19 cellular contexts compared by ENCODE assay signal in genomic region chr19:36120092-36120983, GRCh38. TPM values are rescaled to one million over a fixed set of nuclear protein-coding genes. Genes with fewer than 3 reads are reported as not detected.
DNase-seq lines count a peak whose midpoint lies in the region; ATAC-seq, FAIRE-seq and TF ChIP-seq lines count a peak whose summit lies in the region.
"Had no signal": no experiment of that assay in that cellular context is flagged by ENCODE, and none has a peak within 500 bp of the region (broad histone marks: within the 10 kb centered on the region; RNA-seq: fewer than 3 reads in every experiment).

No MANE protein-coding gene starts in this region.

- H3K4me1 ChIP-seq in HepG2 (ENCODE audit: insufficient read depth, low read length): peaks cover 60% of the 10 kb centered on the region
- peaks cover 0 to 3% (median 0%) of the 10 kb centered on the region in 4 donors for H3K4me1 ChIP-seq in right lobe of liver
- H3K4me1 ChIP-seq in aorta (ENCODE audit: control insufficient read depth in 1 of 2, insufficient read depth in 2 of 2, low read length in 2 of 2): no peaks in the 10 kb centered on the region

- H3K4me2 ChIP-seq in HepG2 (ENCODE audit: low read depth, low read length): peak overlapping the region; percentile 91

- FAIRE-seq in HepG2 (lab: Jason Lieb, UNC): peak; percentile 96
- FAIRE-seq: K562 had no signal

- H2AFZ ChIP-seq in HepG2 (ENCODE audit: low read length): no peak overlapping the region

- H3K4me3 ChIP-seq in HepG2 (replicated peaks in 1 of 3; ENCODE audit: insufficient read depth in 1 of 3, low read depth in 2 of 3, low read length in 3 of 3): peak overlapping the region; percentile 58 to 77 (median 64); a peak in 5 of 6 replicates
- H3K4me3 ChIP-seq in right lobe of liver: no peak overlapping the region
- no peak overlapping the region for H3K4me3 ChIP-seq in aorta (ENCODE audit: low read length in 2 of 2)
- H3K4me3 ChIP-seq in lower leg skin (ENCODE audit: low read depth, poor library complexity, severe bottlenecking): no peak overlapping the region
- H3K4me3 ChIP-seq: gastrocnemius medialis, K562, sigmoid colon had no signal

- ATAC-seq in HepG2 (peak; percentile 82), right lobe of liver (no peak), aorta (ENCODE audit: low FRiP score) (peak; percentile 30)
- ATAC-seq: activated CD4-positive, CD25-positive, alpha-beta regulatory T cell treated with anti-CD3 and anti-CD28 coated beads, Interleukin-2, amount 50 U/mL, for 24 hours; gastrocnemius medialis; K562 had no signal

- in situ Hi-C loops in HepG2 (cut with HindIII; ENCODE audit: extremely low pct_ligation_motif_present, low pct_unique_long_range_greater_than_20kb): no loop called here

- H3K36me3 ChIP-seq in HepG2 (replicated peaks in 1 of 2; ENCODE audit: control insufficient read depth in 1 of 2, insufficient read depth in 2 of 2, low read length in 2 of 2): peaks cover 13 to 30% of the 10 kb centered on the region in 2 experiments; a peak in 4 of 5 replicates
- peaks cover 0 to 12% (median under 1%) of the 10 kb centered on the region in 4 donors for H3K36me3 ChIP-seq in right lobe of liver
- H3K36me3 ChIP-seq in aorta (ENCODE audit: control insufficient read depth in 1 of 2, insufficient read depth in 2 of 2, low read length in 1 of 2): peaks cover 2 to 4% of the 10 kb centered on the region in 2 donors

- BruUV-seq in HepG2 (replicated peaks; lab: Mats Ljungman, UMichigan): no TSS peak

- intact Hi-C loops in HepG2 (cut with micrococcal nuclease; ENCODE audit: unreplicated experiment): loop anchor here (2.0 to 10.0 kb wide), 2 partner anchors 60 to 374 kb away; no protein-coding TSS in a partner anchor
- intact Hi-C loops in right lobe of liver (cut with DNase I): no loop called here
- intact Hi-C loops in aorta (cut with DNase I): no loop called here
- intact Hi-C loops in lower leg skin (cut with DNase I; ENCODE audit: low total_unique reads): loop anchor here (5.0 kb wide), 1 partner anchor 47 kb away; no protein-coding TSS in a partner anchor

- peak in 1 of 2 experiments; percentile 78; a peak in 2 of 4 replicates for TF ChIP-seq POLR2A in HepG2 (IDR thresholded peaks at IDR 0.05; ENCODE audit: insufficient read depth in 1 of 2, low read depth in 2 of 2, low read length in 2 of 2)
- TF ChIP-seq POLR2A in right lobe of liver (IDR thresholded peaks at IDR 0.05): no peak
- no peak for TF ChIP-seq POLR2A in lower leg skin (IDR thresholded peaks at IDR 0.05)

- TF ChIP-seq EP300 in HepG2 (IDR thresholded peaks at IDR 0.05; ENCODE audit: low read depth in 2 of 2, low read length in 2 of 2) (peak; percentile 51 to 82; a peak in 3 of 4 replicates), HepG2 (CRISPR knock-in tag; IDR thresholded peaks at IDR 0.05; ENCODE audit: borderline replicate concordance) (peak; percentile 82)

- no peak for TF ChIP-seq RAD21 in HepG2 (CRISPR knock-in tag; IDR thresholded peaks at IDR 0.05)

- H3K27ac ChIP-seq in HepG2 (ENCODE audit: extremely low read length, insufficient read depth, low read length) (peak overlapping the region; percentile 76), right lobe of liver (no peak overlapping the region), cingulate gyrus (ENCODE audit: low read depth, low read length) (peak overlapping the region; percentile 29), aorta (ENCODE audit: low read depth in 1 of 2, low read length in 2 of 2) (no peak overlapping the region)
- H3K27ac ChIP-seq: gastrocnemius medialis, neutrophil, sigmoid colon had no signal

- TF ChIP-seq CTCF in HepG2 (CRISPR knock-in tag; IDR thresholded peaks at IDR 0.05) (peak; percentile 24), right lobe of liver (IDR thresholded peaks at IDR 0.05) (no peak), lower leg skin (IDR thresholded peaks at IDR 0.05) (no peak)

- 13% methylated on average over 22 of the region's 26 CpGs for WGBS in HepG2 (ENCODE audit: low lambda C conversion rate)
- WGBS in right lobe of liver (ENCODE audit: insufficient coverage, low coverage, low lambda C conversion rate, missing lambda C conversion rate): 87% methylated on average over 13 of the region's 26 CpGs
- WGBS in aorta, 2 donors: 84 to 87% methylated on average over 26 of the region's 26 CpGs
- WGBS in lower leg skin, 2 donors: 89 to 92% methylated on average over 26 of the region's 26 CpGs

- H3K79me2 ChIP-seq in HepG2 (ENCODE audit: insufficient read depth, low read length): peaks cover 25% of the 10 kb centered on the region

- no peaks in the 10 kb centered on the region for H4K20me1 ChIP-seq in HepG2 (ENCODE audit: insufficient read depth, low read length)

- POLR2A ChIA-PET in HepG2 (lab: Yijun Ruan, JAX): interaction anchor here (0.9 to 3.4 kb wide), 9 partner anchors 9 to 369 kb away, joined by 3 to 36 read pairs (median 8); partner anchors contain the start of genes CAPNS1, THAP8, ZNF146 and ZNF565

- DNase-seq in HepG2 (ENCODE audit: low spot score): peak; percentile 92
- DNase-seq in right lobe of liver: no peak
- DNase-seq in NCI-H146 (lab: John Stamatoyannopoulos, UW): peak; percentile 97
- no peak for DNase-seq in aorta
- DNase-seq in occipital lobe (lab: John Stamatoyannopoulos, UW): no peak
- no peak for DNase-seq in NCI-H1436 treated with DMSO at 0.1 percent for 48 hours (lab: John Stamatoyannopoulos, UW)
- DNase-seq in lower leg skin (ENCODE audit: low spot score in 2 of 2): no peak
- DNase-seq: cerebellar nuclear complex; gastrocnemius medialis; HCEC 1CT; mammary epithelial cell; NCI-H1436; sigmoid colon; stimulated activated CD4-positive, alpha-beta T cell treated with anti-CD3 and anti-CD28 coated beads, Interleukin-4, amount 100 ng/mL, for 1 hour; trophoblast cell had no signal

- H3K9me3 ChIP-seq in HepG2 (ENCODE audit: low read length) (no peaks in the 10 kb centered on the region), right lobe of liver (no peaks in the 10 kb centered on the region), aorta (ENCODE audit: control insufficient read depth, low read length) (no peaks in the 10 kb centered on the region)
- H3K9me3 ChIP-seq: gastrocnemius medialis, neutrophil, sigmoid colon had no signal

- no peaks in the 10 kb centered on the region for H3K27me3 ChIP-seq in HepG2 (ENCODE audit: control insufficient read depth in 1 of 2, insufficient read depth in 2 of 2, low read length in 2 of 2)
- H3K27me3 ChIP-seq in right lobe of liver: no peaks in the 10 kb centered on the region
- no peaks in the 10 kb centered on the region for H3K27me3 ChIP-seq in aorta (ENCODE audit: control insufficient read depth in 1 of 2, insufficient read depth in 2 of 2, low read length in 1 of 2)
- H3K27me3 ChIP-seq: gastrocnemius medialis, neutrophil, sigmoid colon had no signal

- peak overlapping the region; percentile 63 for H3K9ac ChIP-seq in HepG2 (ENCODE audit: insufficient read depth, low read depth, low read length)

- CTCF ChIA-PET in HepG2 (lab: Yijun Ruan, JAX; ENCODE audit: low intra/inter-chr PET ratio, low total read pairs): no interaction called here

RNA-seq across cellular contexts. Expression of gene TBCB, which starts 5.1 kb away (rescaled TPM):
- 271 and 302 TPM in 2 replicates for total RNA-seq in HepG2 (2016; rRNA removed; fragmentation: Illumina TruSeq; extraction: Trizol)
- total RNA-seq in HepG2 (2016; cell fraction: cytosol; rRNA removed; fragmentation: Illumina TruSeq; extraction: Trizol; ENCODE audit: low read depth): 111 and 137 TPM in 2 replicates
- total RNA-seq in HepG2 (2016; cell fraction: insoluble cytoplasmic fraction; rRNA removed; fragmentation: Illumina TruSeq; extraction: Trizol): 287 and 330 TPM in 2 replicates
- total RNA-seq in HepG2 (2016; cell fraction: membrane; rRNA removed; fragmentation: Illumina TruSeq; extraction: Trizol): 147 and 172 TPM in 2 replicates
- total RNA-seq in HepG2 (2016; cell fraction: nucleus; rRNA removed; fragmentation: Illumina TruSeq; extraction: Trizol): 88.1 and 109 TPM in 2 replicates
- polyA plus RNA-seq in HepG2 (2011; rRNA removed): 245 and 276 TPM in 2 replicates
- 268 and 334 TPM in 2 replicates for polyA plus RNA-seq in HepG2 (2011; cell fraction: cytosol; rRNA removed)
- polyA plus RNA-seq in HepG2 (2011; cell fraction: nucleus; rRNA removed): 216 and 224 TPM in 2 replicates
- 194 and 206 TPM in 2 replicates for polyA plus RNA-seq in HepG2 (2012)
- 122 and 132 TPM in 2 replicates for polyA plus RNA-seq in HepG2 (2016; cell fraction: cytosol; fragmentation: Illumina TruSeq; extraction: Trizol; ENCODE audit: low read depth)
- polyA plus RNA-seq in HepG2 (2016; cell fraction: insoluble cytoplasmic fraction; fragmentation: Illumina TruSeq; extraction: Trizol; ENCODE audit: low read depth): 315 and 344 TPM in 2 replicates
- 131 and 152 TPM in 2 replicates for polyA plus RNA-seq in HepG2 (2016; cell fraction: membrane; fragmentation: Illumina TruSeq; extraction: Trizol; ENCODE audit: low read depth)
- polyA plus RNA-seq in HepG2 (2016; cell fraction: nucleus; fragmentation: Illumina TruSeq; extraction: Trizol; ENCODE audit: insufficient read depth, low read depth): 199 and 208 TPM in 2 replicates
- polyA minus RNA-seq in HepG2 (2011; rRNA and poly(A)+ RNA removed; ENCODE audit: low replicate concordance): 123 and 179 TPM in 2 replicates
- 73.9 and 84.3 TPM in 2 replicates for polyA minus RNA-seq in HepG2 (2011; cell fraction: cytosol; rRNA and poly(A)+ RNA removed)
- 23.3 and 34.8 TPM in 2 replicates for polyA minus RNA-seq in HepG2 (2011; cell fraction: nucleus; rRNA and poly(A)+ RNA removed)
- 10 to 100 TPM; 27.8 to 64.7 (median 36.4) TPM for total RNA-seq in right lobe of liver
- 100 to 1,000 TPM; 121 to 123 TPM for total RNA-seq in aorta
- 100 to 1,000 TPM; 131 to 220 TPM for polyA plus RNA-seq in aorta
- total RNA-seq in occipital lobe: 373 TPM
- 100 to 1,000 TPM in 2 of 4 donors, 10 to 100 TPM in 2; 60.8 to 113 (median 94.5) TPM for total RNA-seq in lower leg skin

RNA-seq across cellular contexts. Expression of gene POLR2I, which starts 5.7 kb away (rescaled TPM):
- total RNA-seq in HepG2 (2016; rRNA removed; fragmentation: Illumina TruSeq; extraction: Trizol) (101 and 104 TPM in 2 replicates), right lobe of liver (10 to 100 TPM; 27.3 to 34.4 (median 29.9) TPM), aorta (10 to 100 TPM; 33.7 to 48.1 TPM), occipital lobe (64.7 TPM), lower leg skin (10 to 100 TPM; 32.0 to 74.8 (median 57.5) TPM)
- total RNA-seq in HepG2 (2016; cell fraction: cytosol; rRNA removed; fragmentation: Illumina TruSeq; extraction: Trizol; ENCODE audit: low read depth): 200 and 257 TPM in 2 replicates
- 89.2 and 111 TPM in 2 replicates for total RNA-seq in HepG2 (2016; cell fraction: insoluble cytoplasmic fraction; rRNA removed; fragmentation: Illumina TruSeq; extraction: Trizol)
- 150 and 193 TPM in 2 replicates for total RNA-seq in HepG2 (2016; cell fraction: membrane; rRNA removed; fragmentation: Illumina TruSeq; extraction: Trizol)
- total RNA-seq in HepG2 (2016; cell fraction: nucleus; rRNA removed; fragmentation: Illumina TruSeq; extraction: Trizol): 28.9 and 41.0 TPM in 2 replicates
- polyA plus RNA-seq in HepG2 (2011; rRNA removed) (40.5 and 41.1 TPM in 2 replicates), aorta (10 to 100 TPM; 56.7 to 96.0 TPM)
- polyA plus RNA-seq in HepG2 (2011; cell fraction: cytosol; rRNA removed): 43.3 and 68.7 TPM in 2 replicates
- polyA plus RNA-seq in HepG2 (2011; cell fraction: nucleus; rRNA removed): 35.8 and 39.5 TPM in 2 replicates
- polyA plus RNA-seq in HepG2 (2012): 54.5 and 79.4 TPM in 2 replicates
- 272 and 302 TPM in 2 replicates for polyA plus RNA-seq in HepG2 (2016; cell fraction: cytosol; fragmentation: Illumina TruSeq; extraction: Trizol; ENCODE audit: low read depth)
- polyA plus RNA-seq in HepG2 (2016; cell fraction: insoluble cytoplasmic fraction; fragmentation: Illumina TruSeq; extraction: Trizol; ENCODE audit: low read depth): 78.5 and 105 TPM in 2 replicates
- polyA plus RNA-seq in HepG2 (2016; cell fraction: membrane; fragmentation: Illumina TruSeq; extraction: Trizol; ENCODE audit: low read depth): 180 and 196 TPM in 2 replicates
- polyA plus RNA-seq in HepG2 (2016; cell fraction: nucleus; fragmentation: Illumina TruSeq; extraction: Trizol; ENCODE audit: insufficient read depth, low read depth): 49.3 and 68.2 TPM in 2 replicates
- polyA minus RNA-seq in HepG2 (2011; rRNA and poly(A)+ RNA removed; ENCODE audit: low replicate concordance): 92.6 and 139 TPM in 2 replicates
- polyA minus RNA-seq in HepG2 (2011; cell fraction: cytosol; rRNA and poly(A)+ RNA removed): 36.7 and 69.3 TPM in 2 replicates
- 18.0 and 26.0 TPM in 2 replicates for polyA minus RNA-seq in HepG2 (2011; cell fraction: nucleus; rRNA and poly(A)+ RNA removed)

RNA-seq across cellular contexts. Expression of gene OVOL3, which starts 9.4 kb away (rescaled TPM):
- total RNA-seq in HepG2 (2016; rRNA removed; fragmentation: Illumina TruSeq; extraction: Trizol): not detected in 2 replicates
- total RNA-seq in HepG2 (2016; cell fraction: cytosol; rRNA removed; fragmentation: Illumina TruSeq; extraction: Trizol; ENCODE audit: low read depth): not detected in 2 replicates
- total RNA-seq in HepG2 (2016; cell fraction: insoluble cytoplasmic fraction; rRNA removed; fragmentation: Illumina TruSeq; extraction: Trizol): not detected in 2 replicates
- not detected in 2 replicates for total RNA-seq in HepG2 (2016; cell fraction: membrane; rRNA removed; fragmentation: Illumina TruSeq; extraction: Trizol)
- total RNA-seq in HepG2 (2016; cell fraction: nucleus; rRNA removed; fragmentation: Illumina TruSeq; extraction: Trizol): not detected in 2 replicates
- polyA plus RNA-seq in HepG2 (2011; rRNA removed): not detected in 2 replicates
- 0.09 TPM in 1 of 2 replicates, not detected in the other for polyA plus RNA-seq in HepG2 (2011; cell fraction: cytosol; rRNA removed)
- not detected in 2 replicates for polyA plus RNA-seq in HepG2 (2011; cell fraction: nucleus; rRNA removed)
- polyA plus RNA-seq in HepG2 (2012): not detected in 2 replicates
- not detected in 2 replicates for polyA plus RNA-seq in HepG2 (2016; cell fraction: cytosol; fragmentation: Illumina TruSeq; extraction: Trizol; ENCODE audit: low read depth)
- not detected in 2 replicates for polyA plus RNA-seq in HepG2 (2016; cell fraction: insoluble cytoplasmic fraction; fragmentation: Illumina TruSeq; extraction: Trizol; ENCODE audit: low read depth)
- not detected in 2 replicates for polyA plus RNA-seq in HepG2 (2016; cell fraction: membrane; fragmentation: Illumina TruSeq; extraction: Trizol; ENCODE audit: low read depth)
- polyA plus RNA-seq in HepG2 (2016; cell fraction: nucleus; fragmentation: Illumina TruSeq; extraction: Trizol; ENCODE audit: insufficient read depth, low read depth): not detected in 2 replicates
- polyA minus RNA-seq in HepG2 (2011; rRNA and poly(A)+ RNA removed; ENCODE audit: low replicate concordance): not detected in 2 replicates
- polyA minus RNA-seq in HepG2 (2011; cell fraction: cytosol; rRNA and poly(A)+ RNA removed): not detected in 2 replicates
- polyA minus RNA-seq in HepG2 (2011; cell fraction: nucleus; rRNA and poly(A)+ RNA removed): not detected in 2 replicates
- total RNA-seq in right lobe of liver: not detected
- not detected for total RNA-seq in aorta
- polyA plus RNA-seq in aorta: not detected
- total RNA-seq in occipital lobe: not detected
- not detected for total RNA-seq in lower leg skin
- total RNA-seq: gastrocnemius medialis, K562, mammary epithelial cell, sigmoid colon had no signal
- polyA plus RNA-seq: K562, mammary epithelial cell, sigmoid colon had no signal

RNA-seq across cellular contexts. Expression of gene CAPNS1, which starts 19.5 kb away (rescaled TPM):
- total RNA-seq in HepG2 (2016; rRNA removed; fragmentation: Illumina TruSeq; extraction: Trizol) (280 and 322 TPM in 2 replicates), right lobe of liver (100 to 1,000 TPM in 4 of 6 experiments, 10 to 100 TPM in 2; 93.0 to 252 (median 168) TPM), aorta (100 to 1,000 TPM; 521 to 538 TPM), occipital lobe (103 TPM), lower leg skin (100 to 1,000 TPM in 1 of 4 donors, 10 to 100 TPM in 3; 33.3 to 125 (median 83.2) TPM)
- 123 and 145 TPM in 2 replicates for total RNA-seq in HepG2 (2016; cell fraction: cytosol; rRNA removed; fragmentation: Illumina TruSeq; extraction: Trizol; ENCODE audit: low read depth)
- total RNA-seq in HepG2 (2016; cell fraction: insoluble cytoplasmic fraction; rRNA removed; fragmentation: Illumina TruSeq; extraction: Trizol): 261 and 342 TPM in 2 replicates
- total RNA-seq in HepG2 (2016; cell fraction: membrane; rRNA removed; fragmentation: Illumina TruSeq; extraction: Trizol): 152 and 172 TPM in 2 replicates
- 96.9 and 104 TPM in 2 replicates for total RNA-seq in HepG2 (2016; cell fraction: nucleus; rRNA removed; fragmentation: Illumina TruSeq; extraction: Trizol)
- polyA plus RNA-seq in HepG2 (2011; rRNA removed) (526 and 533 TPM in 2 replicates), aorta (100 to 1,000 TPM; 488 to 543 TPM)
- 204 and 262 TPM in 2 replicates for polyA plus RNA-seq in HepG2 (2011; cell fraction: cytosol; rRNA removed)
- polyA plus RNA-seq in HepG2 (2011; cell fraction: nucleus; rRNA removed): 119 and 132 TPM in 2 replicates
- polyA plus RNA-seq in HepG2 (2012): 299 and 302 TPM in 2 replicates
- polyA plus RNA-seq in HepG2 (2016; cell fraction: cytosol; fragmentation: Illumina TruSeq; extraction: Trizol; ENCODE audit: low read depth): 206 and 217 TPM in 2 replicates
- polyA plus RNA-seq in HepG2 (2016; cell fraction: insoluble cytoplasmic fraction; fragmentation: Illumina TruSeq; extraction: Trizol; ENCODE audit: low read depth): 455 and 533 TPM in 2 replicates
- polyA plus RNA-seq in HepG2 (2016; cell fraction: membrane; fragmentation: Illumina TruSeq; extraction: Trizol; ENCODE audit: low read depth): 241 and 270 TPM in 2 replicates
- 326 and 330 TPM in 2 replicates for polyA plus RNA-seq in HepG2 (2016; cell fraction: nucleus; fragmentation: Illumina TruSeq; extraction: Trizol; ENCODE audit: insufficient read depth, low read depth)
- polyA minus RNA-seq in HepG2 (2011; rRNA and poly(A)+ RNA removed; ENCODE audit: low replicate concordance): 458 and 714 TPM in 2 replicates
- 195 and 198 TPM in 2 replicates for polyA minus RNA-seq in HepG2 (2011; cell fraction: cytosol; rRNA and poly(A)+ RNA removed)
- 43.9 and 66.4 TPM in 2 replicates for polyA minus RNA-seq in HepG2 (2011; cell fraction: nucleus; rRNA and poly(A)+ RNA removed)

RNA-seq across cellular contexts. Expression of gene COX7A1, which starts 31.9 kb away (rescaled TPM):
- total RNA-seq in HepG2 (2016; rRNA removed; fragmentation: Illumina TruSeq; extraction: Trizol) (not detected in 2 replicates), right lobe of liver (1 to 10 TPM; 1.0 to 6.2 (median 3.8) TPM), aorta (100 to 1,000 TPM; 127 to 172 TPM), occipital lobe (3.9 TPM), lower leg skin (10 to 100 TPM in 1 of 4 donors, 1 to 10 TPM in 3; 1.1 to 12.9 (median 6.3) TPM)
- not detected in 2 replicates for total RNA-seq in HepG2 (2016; cell fraction: cytosol; rRNA removed; fragmentation: Illumina TruSeq; extraction: Trizol; ENCODE audit: low read depth)
- not detected in 2 replicates for total RNA-seq in HepG2 (2016; cell fraction: insoluble cytoplasmic fraction; rRNA removed; fragmentation: Illumina TruSeq; extraction: Trizol)
- not detected in 2 replicates for total RNA-seq in HepG2 (2016; cell fraction: membrane; rRNA removed; fragmentation: Illumina TruSeq; extraction: Trizol)
- total RNA-seq in HepG2 (2016; cell fraction: nucleus; rRNA removed; fragmentation: Illumina TruSeq; extraction: Trizol): not detected in 2 replicates
- polyA plus RNA-seq in HepG2 (2011; rRNA removed) (not detected in 2 replicates), aorta (100 to 1,000 TPM; 191 to 244 TPM)
- polyA plus RNA-seq in HepG2 (2011; cell fraction: cytosol; rRNA removed): not detected in 2 replicates
- not detected in 2 replicates for polyA plus RNA-seq in HepG2 (2011; cell fraction: nucleus; rRNA removed)
- not detected in 2 replicates for polyA plus RNA-seq in HepG2 (2012)
- polyA plus RNA-seq in HepG2 (2016; cell fraction: cytosol; fragmentation: Illumina TruSeq; extraction: Trizol; ENCODE audit: low read depth): not detected in 2 replicates
- not detected in 2 replicates for polyA plus RNA-seq in HepG2 (2016; cell fraction: insoluble cytoplasmic fraction; fragmentation: Illumina TruSeq; extraction: Trizol; ENCODE audit: low read depth)
- not detected in 2 replicates for polyA plus RNA-seq in HepG2 (2016; cell fraction: membrane; fragmentation: Illumina TruSeq; extraction: Trizol; ENCODE audit: low read depth)
- polyA plus RNA-seq in HepG2 (2016; cell fraction: nucleus; fragmentation: Illumina TruSeq; extraction: Trizol; ENCODE audit: insufficient read depth, low read depth): not detected in 2 replicates
- not detected in 2 replicates for polyA minus RNA-seq in HepG2 (2011; rRNA and poly(A)+ RNA removed; ENCODE audit: low replicate concordance)
- polyA minus RNA-seq in HepG2 (2011; cell fraction: cytosol; rRNA and poly(A)+ RNA removed): not detected in 2 replicates
- not detected in 2 replicates for polyA minus RNA-seq in HepG2 (2011; cell fraction: nucleus; rRNA and poly(A)+ RNA removed)
- total RNA-seq: K562 had no signal
- polyA plus RNA-seq: mammary epithelial cell had no signal

Comparison
In these comparisons a context has a peak if more than half of its experiments do, and no peak if none do; other contexts are left out.
1. ATAC-seq: peak in HepG2 (single experiment) and aorta (single experiment); none in right lobe of liver (0 of 4).
2. DNase-seq: peak in HepG2 (single experiment) and NCI-H146 (single experiment); none in right lobe of liver (0 of 3), aorta (0 of 2), occipital lobe (single experiment), NCI-H1436 treated with DMSO at 0.1 percent for 48 hours (single experiment) and lower leg skin (0 of 2).
3. H3K27ac ChIP-seq: peak in HepG2 (single experiment) and cingulate gyrus (single experiment); none in right lobe of liver (0 of 3) and aorta (0 of 2).
4. H3K4me3 ChIP-seq: peak in HepG2 (3 of 3); none in right lobe of liver (0 of 3), aorta (0 of 2) and lower leg skin (single experiment).
5. intact Hi-C loops: an anchor here in HepG2 (2.0 to 10.0 kb wide) and lower leg skin (5.0 kb wide); none called in right lobe of liver and aorta.